Comparison of ENCODE assay signal across 17 cellular contexts in the genomic region with DNA sequence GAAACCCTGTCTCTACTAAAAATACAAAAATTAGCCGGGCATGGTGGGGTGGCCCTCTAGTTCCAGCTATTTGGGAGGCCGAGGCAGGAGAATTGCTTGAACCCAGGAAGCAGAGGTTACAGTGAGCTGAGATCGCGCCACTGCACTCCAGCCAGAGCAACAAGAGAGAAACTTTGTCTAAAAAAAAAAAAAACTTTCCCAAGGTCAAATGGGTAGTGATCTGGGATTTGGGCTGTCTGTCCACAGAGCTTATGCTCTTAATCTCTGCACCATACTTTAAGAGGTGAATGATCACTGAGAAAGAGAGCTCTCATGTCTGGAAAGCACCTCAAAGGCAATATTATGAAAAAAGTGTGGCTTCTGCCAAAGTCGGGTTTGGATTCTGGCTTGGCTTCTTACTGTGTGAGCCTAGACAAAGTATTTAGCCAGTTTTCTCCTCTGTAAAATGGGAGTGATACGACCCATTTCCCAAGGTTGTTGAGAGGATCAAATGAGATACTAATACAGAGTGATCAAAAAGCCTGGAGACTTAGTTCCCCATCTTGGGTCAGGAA. TPM values are rescaled to one million over a fixed set of nuclear protein-coding genes. Genes with fewer than 3 reads are reported as not detected.
A peak's percentile ranks its signal among the peaks of the same experiment; 100 is the strongest.
DNase-seq lines count a peak whose midpoint lies in the region; ATAC-seq and TF ChIP-seq lines count a peak whose summit lies in the region.
"Had no signal": no experiment of that assay in that cellular context is flagged by ENCODE, and none has a peak within 500 bp of the region (broad histone marks: within the 10 kb centered on the region; RNA-seq: fewer than 3 reads in every experiment).

No MANE protein-coding gene starts in this region.

- CTCF ChIA-PET in CD8-positive, alpha-beta T cell (lab: Charles Lee), result interaction anchor here (0.7 to 1.5 kb wide), 3 partner anchors 40 to 617 kb away, joined by 3 to 7 read pairs (median 3); no protein-coding TSS in a partner anchor

- no peaks in the 10 kb centered on the region for H3K27me3 Mint-ChIP-seq in CD8-positive, alpha-beta T cell (ENCODE audit: low read depth)

- peak overlapping the region; percentile 71 for H3K27ac Mint-ChIP-seq in CD8-positive, alpha-beta T cell
- H3K27ac Mint-ChIP-seq: activated naive CD4-positive, alpha-beta T cell treated with anti-CD3 and anti-CD28 coated beads, Interleukin-2, amount 50 U/mL, for 72 hours had no signal

- ATAC-seq in CD8-positive, alpha-beta T cell, result no peak
- ATAC-seq in left colon, result no peak
- ATAC-seq: activated naive CD4-positive, alpha-beta T cell treated with anti-CD3 and anti-CD28 coated beads, Interleukin-2, amount 50 U/mL, for 72 hours; activated T-cell treated with anti-CD3 and anti-CD28 coated beads, Interleukin-2, amount 50 U/mL, for 4 hours had no signal

- H3K36me3 Mint-ChIP-seq in CD8-positive, alpha-beta T cell, result peaks cover 5% of the 10 kb centered on the region
- H3K36me3 Mint-ChIP-seq: activated naive CD4-positive, alpha-beta T cell treated with anti-CD3 and anti-CD28 coated beads, Interleukin-2, amount 50 U/mL, for 72 hours had no signal

- H3K9me3 Mint-ChIP-seq in CD8-positive, alpha-beta T cell, result no peaks in the 10 kb centered on the region
- H3K9me3 Mint-ChIP-seq: activated naive CD4-positive, alpha-beta T cell treated with anti-CD3 and anti-CD28 coated beads, Interleukin-2, amount 50 U/mL, for 72 hours; activated T-cell treated with anti-CD3 and anti-CD28 coated beads, Interleukin-2, amount 50 U/mL, for 4 hours had no signal

- peaks cover 27% of the 10 kb centered on the region for H3K4me1 ChIP-seq in CD8-positive, alpha-beta T cell (ENCODE audit: insufficient read depth, low read length)
- peaks cover 7% of the 10 kb centered on the region for H3K4me1 ChIP-seq in NT2/D1 (ENCODE audit: insufficient read depth, insufficient read length)
- H3K4me1 ChIP-seq in rectal smooth muscle tissue (ENCODE audit: control insufficient read depth, insufficient read depth, low read length), result peaks cover 69% of the 10 kb centered on the region
- peaks cover 23 to 81% (median 56%) of the 10 kb centered on the region in 3 donors for H3K4me1 ChIP-seq in esophagus squamous epithelium

- no peaks in the 10 kb centered on the region for H3K9me3 ChIP-seq in CD8-positive, alpha-beta T cell (ENCODE audit: low read length)
- H3K9me3 ChIP-seq in NT2/D1 (ENCODE audit: insufficient read depth, low read length) (no peaks in the 10 kb centered on the region), esophagus squamous epithelium (no peaks in the 10 kb centered on the region)
- H3K9me3 ChIP-seq: thoracic aorta had no signal

- H3K4me1 Mint-ChIP-seq in CD8-positive, alpha-beta T cell (ENCODE audit: low read depth), result peaks cover 57% of the 10 kb centered on the region

- WGBS in esophagus squamous epithelium, 2 donors, result 74 to 81% methylated on average over 6 of the region's 6 CpGs

- H3K27me3 ChIP-seq in CD8-positive, alpha-beta T cell (ENCODE audit: insufficient read depth, low read length), result no peaks in the 10 kb centered on the region
- H3K27me3 ChIP-seq in NT2/D1 (ENCODE audit: insufficient read depth, insufficient read length), result no peaks in the 10 kb centered on the region
- H3K27me3 ChIP-seq in rectal smooth muscle tissue (ENCODE audit: control insufficient read depth, insufficient read depth, low read length), result no peaks in the 10 kb centered on the region
- H3K27me3 ChIP-seq in esophagus squamous epithelium, result no peaks in the 10 kb centered on the region

- DNase-seq in CD8-positive, alpha-beta T cell, result no peak
- DNase-seq in NT2/D1 (ENCODE audit: low read depth, low spot score) (no peak), epithelial cell of prostate (ENCODE audit: low read depth, low spot score) (no peak), left colon (no peak), esophagus squamous epithelium (lab: John Stamatoyannopoulos, UW) (no peak), AG08396 (ENCODE audit: low spot score) (no peak)
- DNase-seq: activated CD4-positive, alpha-beta T cell treated with anti-CD3 and anti-CD28 coated beads for 4 hours; activated T-cell treated with anti-CD3 and anti-CD28 coated beads, Interleukin-2, amount 50 U/mL, for 4 hours; AML-193; midbrain; NCI-H1048; NCI-H2029 treated with DMSO at 0.1 percent for 48 hours; NK-92 treated with Interleukin-12 subunit alpha and Interleukin-12 subunit beta, amount 100 ng/mL, for 24 hours had no signal

- H3K4me3 Mint-ChIP-seq in CD8-positive, alpha-beta T cell, result no peak overlapping the region
- H3K4me3 Mint-ChIP-seq: activated T-cell treated with anti-CD3 and anti-CD28 coated beads, Interleukin-2, amount 50 U/mL, for 4 hours had no signal

- H3K36me3 ChIP-seq in CD8-positive, alpha-beta T cell (ENCODE audit: insufficient read depth, low read length), result no peaks in the 10 kb centered on the region
- H3K36me3 ChIP-seq in NT2/D1 (ENCODE audit: insufficient read depth, insufficient read length, low read length), result peaks cover 18% of the 10 kb centered on the region
- H3K36me3 ChIP-seq in rectal smooth muscle tissue (ENCODE audit: control insufficient read depth, insufficient read depth, low read length), result no peaks in the 10 kb centered on the region
- H3K36me3 ChIP-seq in esophagus squamous epithelium, result peaks cover 0 to 6% (median 0%) of the 10 kb centered on the region in 3 donors
- H3K36me3 ChIP-seq: thoracic aorta had no signal

- TF ChIP-seq CTCF in CD8-positive, alpha-beta T cell (IDR thresholded peaks at IDR 0.05), result no peak
- TF ChIP-seq CTCF in esophagus squamous epithelium (IDR thresholded peaks at IDR 0.05), result no peak

- POLR2A ChIA-PET in CD8-positive, alpha-beta T cell (lab: Charles Lee), result interaction anchor here (0.6 to 2.8 kb wide), 4 partner anchors 14 to 250 kb away, joined by 3 to 9 read pairs (median 4); partner anchors contain the start of gene ATP2B4

- H3K9ac ChIP-seq in NT2/D1 (ENCODE audit: insufficient read length, low read depth) (peak overlapping the region; percentile 32), rectal smooth muscle tissue (ENCODE audit: low read length) (no peak overlapping the region)

- no peak for TF ChIP-seq POLR2A in esophagus squamous epithelium (IDR thresholded peaks at IDR 0.05)

- no peak overlapping the region for H3K27ac ChIP-seq in CD8-positive, alpha-beta T cell (ENCODE audit: low read depth, low read length)
- H3K27ac ChIP-seq in epithelial cell of prostate (peak overlapping the region; percentile 94), rectal smooth muscle tissue (ENCODE audit: low read depth, low read length) (peak overlapping the region; percentile 74), esophagus squamous epithelium (peak overlapping the region in 2 of 4 donors; percentile 45 to 47)
- H3K27ac ChIP-seq: coronary artery, thoracic aorta had no signal

- H3K4me3 ChIP-seq in CD8-positive, alpha-beta T cell (ENCODE audit: low read depth, low read length), result no peak overlapping the region
- H3K4me3 ChIP-seq in NT2/D1 (ENCODE audit: insufficient read length, low read depth) (no peak overlapping the region), rectal smooth muscle tissue (ENCODE audit: low read length) (no peak overlapping the region), esophagus squamous epithelium (no peak overlapping the region)
- H3K4me3 ChIP-seq: coronary artery, thoracic aorta had no signal

- intact Hi-C loops in CD8-positive, alpha-beta T cell (cut with DNase I, micrococcal nuclease), result no loop called here
- intact Hi-C loops in left colon (cut with DNase I, micrococcal nuclease), result no loop called here
- intact Hi-C loops in esophagus squamous epithelium (cut with DNase I), result no loop called here

RNA-seq across cellular contexts. Expression of gene ATP2B4, which starts 34.4 kb away (rescaled TPM):
- 10 to 100 TPM; 10.6 to 12.0 TPM for total RNA-seq in CD8-positive, alpha-beta T cell
- total RNA-seq in left colon, result 10 to 100 TPM; 17.4 to 55.8 TPM
- total RNA-seq in esophagus squamous epithelium, result 10 to 100 TPM; 23.7 to 58.9 (median 39.2) TPM
